In genomic region chr1:225777058-225777582, GRCh38 we compare ENCODE assay signal across 8 cellular contexts. TPM values are rescaled to one million over a fixed set of nuclear protein-coding genes. Genes with fewer than 3 reads are reported as not detected.
DNase-seq lines count a peak whose midpoint lies in the region; ATAC-seq, FAIRE-seq and TF ChIP-seq lines count a peak whose summit lies in the region.

No MANE protein-coding gene starts in this region.

- no peaks in the 10 kb centered on the region for H3K9me3 Mint-ChIP-seq in activated CD8-positive, alpha-beta memory T cell treated with anti-CD3 and anti-CD28 coated beads, Interleukin-2, amount 10 ng/mL, durations not matched to agents 7 days and 5 days (ENCODE audit: low read depth)
- no peaks in the 10 kb centered on the region for H3K9me3 Mint-ChIP-seq in astrocyte (ENCODE audit: unreplicated experiment)

- peak overlapping the region; percentile 92 for H3K4me2 ChIP-seq in astrocyte (ENCODE audit: low read length)

- no peak for DNase-seq in activated CD8-positive, alpha-beta memory T cell treated with anti-CD3 and anti-CD28 coated beads, Interleukin-2, amount 10 ng/mL, durations not matched to agents 7 days and 5 days
- no peak for DNase-seq in activated CD8-positive, alpha-beta memory T cell treated with anti-CD3 and anti-CD28 coated beads for 24 hours
- DNase-seq in astrocyte (ENCODE audit: low read depth) (no peak), lower lobe of right lung (no peak), NCI-H226 (no peak)

- H3K27ac ChIP-seq in astrocyte (ENCODE audit: low read depth, low read length) (peak overlapping the region; percentile 42), lower lobe of right lung (peak overlapping the region; percentile 98)

- CTCF ChIA-PET in activated CD8-positive, alpha-beta memory T cell treated with anti-CD3 and anti-CD28 coated beads, Interleukin-2, amount 10 ng/mL, durations not matched to agents 7 days and 5 days (lab: Charles Lee), result interaction anchor here (0.7 to 3.6 kb wide), 25 partner anchors 10 to 309 kb away, joined by 3 to 30 read pairs (median 4); partner anchors contain the start of genes EPHX1, H3-3A, PYCR2 and TMEM63A

- peak; percentile 8 for ATAC-seq in activated CD8-positive, alpha-beta memory T cell treated with anti-CD3 and anti-CD28 coated beads, Interleukin-2, amount 10 ng/mL, durations not matched to agents 7 days and 5 days
- peak; percentile 1 for ATAC-seq in HG03378 (IDR thresholded peaks at IDR 0.05; ENCODE audit: unreplicated experiment)
- ATAC-seq in lower lobe of right lung, result peak; percentile 0
- no peak for ATAC-seq in HG03097 (IDR thresholded peaks at IDR 0.05; ENCODE audit: low FRiP score, unreplicated experiment)
- no peak for ATAC-seq in HG02798 (IDR thresholded peaks at IDR 0.05; ENCODE audit: poor library complexity, unreplicated experiment)

- H4K20me1 ChIP-seq in astrocyte (ENCODE audit: insufficient read depth, low read length), result peaks cover 20% of the 10 kb centered on the region

- FAIRE-seq in astrocyte (lab: Jason Lieb, UNC), result no peak

- H3K9me3 ChIP-seq in astrocyte (ENCODE audit: insufficient read depth, low read depth, low read length) (no peaks in the 10 kb centered on the region), lower lobe of right lung (no peaks in the 10 kb centered on the region)

- peaks cover 19% of the 10 kb centered on the region for H3K36me3 Mint-ChIP-seq in activated CD8-positive, alpha-beta memory T cell treated with anti-CD3 and anti-CD28 coated beads, Interleukin-2, amount 10 ng/mL, durations not matched to agents 7 days and 5 days
- H3K36me3 Mint-ChIP-seq in astrocyte (ENCODE audit: low read depth, unreplicated experiment), result no peaks in the 10 kb centered on the region

- TF ChIP-seq CTCF in astrocyte (IDR thresholded peaks at IDR 0.05; ENCODE audit: insufficient read depth, low read depth, low read length) (no peak), lower lobe of right lung (IDR thresholded peaks at IDR 0.05) (no peak)

- peak overlapping the region; percentile 77 for H2AFZ ChIP-seq in astrocyte (ENCODE audit: low read depth, low read length)

- no peak overlapping the region for H3K4me3 Mint-ChIP-seq in activated CD8-positive, alpha-beta memory T cell treated with anti-CD3 and anti-CD28 coated beads, Interleukin-2, amount 10 ng/mL, durations not matched to agents 7 days and 5 days
- no peak overlapping the region for H3K4me3 Mint-ChIP-seq in astrocyte (ENCODE audit: unreplicated experiment)

- intact Hi-C loops in lower lobe of right lung (cut with DNase I), result no loop called here

- H3K27me3 Mint-ChIP-seq in activated CD8-positive, alpha-beta memory T cell treated with anti-CD3 and anti-CD28 coated beads, Interleukin-2, amount 10 ng/mL, durations not matched to agents 7 days and 5 days, result no peaks in the 10 kb centered on the region
- H3K27me3 Mint-ChIP-seq in astrocyte (ENCODE audit: low read depth, unreplicated experiment), result no peaks in the 10 kb centered on the region

- H3K79me2 ChIP-seq in astrocyte (ENCODE audit: insufficient read depth, low read length), result peaks cover 45% of the 10 kb centered on the region

- H3K4me3 ChIP-seq in astrocyte (ENCODE audit: insufficient read depth, low read depth, low read length) (peak overlapping the region; percentile 98), lower lobe of right lung (peak overlapping the region; percentile 86)

- H3K9ac ChIP-seq in astrocyte (ENCODE audit: low read length), result peak overlapping the region; percentile 96

- no peaks in the 10 kb centered on the region for H3K27me3 ChIP-seq in astrocyte (ENCODE audit: insufficient read depth, low read length)
- H3K27me3 ChIP-seq in lower lobe of right lung (ENCODE audit: low read depth), result no peaks in the 10 kb centered on the region

- H3K27ac Mint-ChIP-seq in activated CD8-positive, alpha-beta memory T cell treated with anti-CD3 and anti-CD28 coated beads, Interleukin-2, amount 10 ng/mL, durations not matched to agents 7 days and 5 days, result no peak overlapping the region
- no peak overlapping the region for H3K27ac Mint-ChIP-seq in astrocyte (ENCODE audit: unreplicated experiment)

- H3K4me1 ChIP-seq in astrocyte (ENCODE audit: insufficient read depth, low read length), result peaks cover 29% of the 10 kb centered on the region
- peaks cover 52% of the 10 kb centered on the region for H3K4me1 ChIP-seq in lower lobe of right lung

- H3K36me3 ChIP-seq in astrocyte (ENCODE audit: insufficient read depth, low read length) (no peaks in the 10 kb centered on the region), lower lobe of right lung (peaks cover 3% of the 10 kb centered on the region)

- H3K4me1 Mint-ChIP-seq in activated CD8-positive, alpha-beta memory T cell treated with anti-CD3 and anti-CD28 coated beads, Interleukin-2, amount 10 ng/mL, durations not matched to agents 7 days and 5 days, result peaks cover 23% of the 10 kb centered on the region
- peaks cover 39% of the 10 kb centered on the region for H3K4me1 Mint-ChIP-seq in astrocyte (ENCODE audit: low read depth, unreplicated experiment)

RNA-seq across cellular contexts. Expression of gene SRP9, which starts 0.5 kb away (rescaled TPM):
- 100 to 1,000 TPM; 198 to 225 TPM for total RNA-seq in activated CD8-positive, alpha-beta memory T cell treated with anti-CD3 and anti-CD28 coated beads, Interleukin-2, amount 10 ng/mL, durations not matched to agents 7 days and 5 days
- total RNA-seq in astrocyte, result 269 and 275 TPM in 2 replicates
- 166 TPM for total RNA-seq in lower lobe of right lung

RNA-seq across cellular contexts. Expression of gene EPHX1, which starts 32.8 kb away (rescaled TPM):
- total RNA-seq in activated CD8-positive, alpha-beta memory T cell treated with anti-CD3 and anti-CD28 coated beads, Interleukin-2, amount 10 ng/mL, durations not matched to agents 7 days and 5 days, result under 1 TPM; 0.68 to 0.85 TPM
- total RNA-seq in astrocyte (82.8 and 96.9 TPM in 2 replicates), lower lobe of right lung (233 TPM)

Comparison
In these comparisons a context has a peak if more than half of its experiments do, and no peak if none do; other contexts are left out.
1. ATAC-seq: peak in activated CD8-positive, alpha-beta memory T cell treated with anti-CD3 and anti-CD28 coated beads, Interleukin-2, amount 10 ng/mL, durations not matched to agents 7 days and 5 days (single experiment), HG03378 (single experiment) and lower lobe of right lung (2 of 2); none in HG03097 (single experiment) and HG02798 (single experiment).
2. RNA of gene EPHX1, which starts 32.8 kb away (total RNA-seq): 233 TPM in lower lobe of right lung (single experiment) and 82.8 to 96.9 TPM in astrocyte; 0.68 to 0.85 TPM in activated CD8-positive, alpha-beta memory T cell treated with anti-CD3 and anti-CD28 coated beads, Interleukin-2, amount 10 ng/mL, durations not matched to agents 7 days and 5 days; every median in the first group is over 10 times any median in the second.